In the genomic region with DNA sequence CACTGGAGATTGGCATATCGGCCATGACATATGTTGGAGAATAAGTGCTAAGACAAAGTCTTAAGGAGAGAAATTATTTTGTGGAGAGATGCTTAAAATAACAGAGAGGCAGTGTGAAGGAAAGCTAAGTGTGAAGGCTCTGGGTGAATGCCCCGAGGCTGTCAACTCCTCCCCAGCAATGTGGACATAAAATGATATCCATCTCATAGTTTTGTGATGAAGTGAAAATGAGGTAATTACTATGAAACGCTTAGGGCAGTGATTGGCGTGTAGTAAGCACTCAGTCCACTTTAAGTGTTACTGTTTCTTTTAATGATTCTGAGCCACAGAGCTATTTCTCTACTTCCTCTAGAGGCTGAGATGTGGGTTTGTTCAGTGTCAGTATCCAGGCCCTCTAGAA, we compare ENCODE assay signal across 21 cellular contexts.
"Had no signal": no experiment of that assay in that cellular context is flagged by ENCODE, and none has a peak within 500 bp of the region (broad histone marks: within the 10 kb centered on the region; RNA-seq: fewer than 3 reads in every experiment).

No MANE protein-coding gene starts in this region.

- H3K4me3 ChIP-seq: colonic mucosa, dorsolateral prefrontal cortex, esophagus squamous epithelium, heart left ventricle, ovary, prostate gland, right atrium auricular region, thoracic aorta, upper lobe of left lung had no signal

- H3K27me3 ChIP-seq: colonic mucosa, dorsolateral prefrontal cortex, esophagus squamous epithelium, heart left ventricle, ovary, right atrium auricular region, upper lobe of left lung had no signal

- H3K4me1 ChIP-seq: colonic mucosa, esophagus squamous epithelium, prostate gland, upper lobe of left lung had no signal

- H3K27ac ChIP-seq: colonic mucosa, dorsolateral prefrontal cortex, esophagus squamous epithelium, heart left ventricle, ovary, prostate gland, right atrium auricular region, thoracic aorta, upper lobe of left lung, VCaP had no signal

- DNase-seq: activated CD4-positive, alpha-beta T cell treated with anti-CD3 and anti-CD28 coated beads, Interleukin-2, amount 10 ng/mL, durations not matched to agents 24 days and 14 days; activated CD8-positive, alpha-beta memory T cell treated with anti-CD3 and anti-CD28 coated beads, Interleukin-2, amount 10 ng/mL, durations not matched to agents 7 days and 5 days; activated CD8-positive, alpha-beta T cell treated with anti-CD3 and anti-CD28 coated beads for 36 hours; activated gamma-delta T cell; activated T-cell treated with anti-CD3 and anti-CD28 coated beads for 4 hours; aorta; central memory CD4-positive, alpha-beta T cell; colonic mucosa; dorsolateral prefrontal cortex; esophagus squamous epithelium; heart left ventricle; left cardiac atrium; ovary; stimulated activated CD4-positive, alpha-beta T cell treated with anti-CD3 and anti-CD28 coated beads, Interleukin-4, amount 100 ng/mL, for 24 hours; stimulated activated naive CD4-positive, alpha-beta T cell treated with Interleukin-2 at 50 U/mL for 16 hours; T-helper 2 cell; upper lobe of left lung had no signal

- H3K36me3 ChIP-seq: colonic mucosa, esophagus squamous epithelium, heart left ventricle, ovary, prostate gland, right atrium auricular region, thoracic aorta, upper lobe of left lung had no signal

- H3K9me3 ChIP-seq: colonic mucosa, esophagus squamous epithelium, heart left ventricle, ovary, prostate gland, right atrium auricular region, thoracic aorta, upper lobe of left lung had no signal
